Comparison of ENCODE assay signal across 9 cellular contexts in the genomic region with DNA sequence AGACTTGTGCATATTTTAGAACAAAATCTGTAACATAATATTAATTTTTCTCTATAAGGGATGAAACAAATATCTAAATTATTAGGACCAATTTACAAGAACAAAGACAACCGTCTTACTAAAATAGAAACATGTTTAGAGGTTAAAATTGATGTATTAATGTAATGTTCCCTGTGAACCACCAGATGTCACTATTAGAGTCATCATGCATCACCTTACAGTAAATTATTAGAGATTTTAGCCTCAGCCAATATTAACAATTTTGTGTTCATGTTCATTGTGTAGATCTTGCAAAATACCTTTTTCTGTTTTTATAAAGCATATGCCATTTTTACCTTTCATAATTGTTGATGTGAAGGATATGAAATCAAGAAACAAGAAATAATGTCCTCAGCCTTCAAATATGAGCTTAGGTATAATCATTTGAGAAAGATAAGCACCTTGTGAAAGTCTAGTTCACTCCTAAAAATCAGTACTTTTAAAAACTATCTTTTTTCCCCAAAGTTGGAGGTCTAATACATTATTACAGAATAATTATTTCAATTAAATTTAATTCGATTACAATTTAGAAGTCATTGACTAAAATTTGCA.
DNase-seq lines count a peak whose midpoint lies in the region; ATAC-seq and TF ChIP-seq lines count a peak whose summit lies in the region.
"Had no signal": no experiment of that assay in that cellular context is flagged by ENCODE, and none has a peak within 500 bp of the region (broad histone marks: within the 10 kb centered on the region; RNA-seq: fewer than 3 reads in every experiment).

No MANE protein-coding gene starts in this region.

- peak; percentile 72 for ATAC-seq in GM21619 (IDR thresholded peaks at IDR 0.05; ENCODE audit: unreplicated experiment)

- peak; percentile 47 for TF ChIP-seq CTCF in retinal pigment epithelial cell (conservative IDR thresholded peaks at IDR 0.05; ENCODE audit: low read depth, low read length)

- no peak overlapping the region for H3K4me3 Mint-ChIP-seq in activated naive CD4-positive, alpha-beta T cell treated with anti-CD3 and anti-CD28 coated beads, Interleukin-2, amount 10 ng/mL, durations not matched to agents 7 days and 5 days
- H3K4me3 Mint-ChIP-seq: memory B cell had no signal

- H3K4me3 ChIP-seq in retinal pigment epithelial cell (ENCODE audit: low read length), result no peak overlapping the region

- no peaks in the 10 kb centered on the region for H3K27me3 Mint-ChIP-seq in activated naive CD4-positive, alpha-beta T cell treated with anti-CD3 and anti-CD28 coated beads, Interleukin-2, amount 10 ng/mL, durations not matched to agents 7 days and 5 days
- H3K27me3 Mint-ChIP-seq: memory B cell had no signal

- H3K27ac Mint-ChIP-seq in activated naive CD4-positive, alpha-beta T cell treated with anti-CD3 and anti-CD28 coated beads, Interleukin-2, amount 10 ng/mL, durations not matched to agents 7 days and 5 days, result no peak overlapping the region
- H3K27ac Mint-ChIP-seq: memory B cell had no signal

- no peaks in the 10 kb centered on the region for H3K4me1 Mint-ChIP-seq in activated naive CD4-positive, alpha-beta T cell treated with anti-CD3 and anti-CD28 coated beads, Interleukin-2, amount 10 ng/mL, durations not matched to agents 7 days and 5 days
- H3K4me1 Mint-ChIP-seq: memory B cell had no signal

- DNase-seq in DMS53 (lab: John Stamatoyannopoulos, UW) (peak; percentile 61), NCI-H2081 treated with DMSO at 0.1 percent for 48 hours (lab: John Stamatoyannopoulos, UW) (peak; percentile 26), dermis blood vessel endothelial cell (peak; percentile 53), retinal pigment epithelial cell (ENCODE audit: low read depth) (no peak), NCI-H526 treated with DMSO at 0.1 percent for 48 hours (lab: John Stamatoyannopoulos, UW) (no peak), activated T-cell treated with anti-CD3 and anti-CD28 coated beads for 4 hours (no peak)
- DNase-seq in activated naive CD4-positive, alpha-beta T cell treated with anti-CD3 and anti-CD28 coated beads, Interleukin-2, amount 10 ng/mL, durations not matched to agents 7 days and 5 days, result no peak

- CTCF ChIA-PET in activated naive CD4-positive, alpha-beta T cell treated with anti-CD3 and anti-CD28 coated beads, Interleukin-2, amount 10 ng/mL, durations not matched to agents 7 days and 5 days (lab: Charles Lee), result interaction anchor here (0.9 to 1.4 kb wide), 4 partner anchors 9 to 18 kb away, joined by 3 to 7 read pairs (median 3); no protein-coding TSS in a partner anchor

- H3K9me3 Mint-ChIP-seq in activated naive CD4-positive, alpha-beta T cell treated with anti-CD3 and anti-CD28 coated beads, Interleukin-2, amount 10 ng/mL, durations not matched to agents 7 days and 5 days, result no peaks in the 10 kb centered on the region
- H3K9me3 Mint-ChIP-seq: memory B cell had no signal

- no peaks in the 10 kb centered on the region for H3K36me3 Mint-ChIP-seq in activated naive CD4-positive, alpha-beta T cell treated with anti-CD3 and anti-CD28 coated beads, Interleukin-2, amount 10 ng/mL, durations not matched to agents 7 days and 5 days
- H3K36me3 Mint-ChIP-seq: memory B cell had no signal

Comparison
In these comparisons a context has a peak if more than half of its experiments do, and no peak if none do; other contexts are left out.
1. DNase-seq: peak in DMS53 (single experiment), NCI-H2081 treated with DMSO at 0.1 percent for 48 hours (single experiment) and dermis blood vessel endothelial cell (single experiment); none in retinal pigment epithelial cell (single experiment), activated naive CD4-positive, alpha-beta T cell treated with anti-CD3 and anti-CD28 coated beads, Interleukin-2, amount 10 ng/mL, durations not matched to agents 7 days and 5 days (single experiment), NCI-H526 treated with DMSO at 0.1 percent for 48 hours (single experiment) and activated T-cell treated with anti-CD3 and anti-CD28 coated beads for 4 hours (single experiment).